In the genomic region with DNA sequence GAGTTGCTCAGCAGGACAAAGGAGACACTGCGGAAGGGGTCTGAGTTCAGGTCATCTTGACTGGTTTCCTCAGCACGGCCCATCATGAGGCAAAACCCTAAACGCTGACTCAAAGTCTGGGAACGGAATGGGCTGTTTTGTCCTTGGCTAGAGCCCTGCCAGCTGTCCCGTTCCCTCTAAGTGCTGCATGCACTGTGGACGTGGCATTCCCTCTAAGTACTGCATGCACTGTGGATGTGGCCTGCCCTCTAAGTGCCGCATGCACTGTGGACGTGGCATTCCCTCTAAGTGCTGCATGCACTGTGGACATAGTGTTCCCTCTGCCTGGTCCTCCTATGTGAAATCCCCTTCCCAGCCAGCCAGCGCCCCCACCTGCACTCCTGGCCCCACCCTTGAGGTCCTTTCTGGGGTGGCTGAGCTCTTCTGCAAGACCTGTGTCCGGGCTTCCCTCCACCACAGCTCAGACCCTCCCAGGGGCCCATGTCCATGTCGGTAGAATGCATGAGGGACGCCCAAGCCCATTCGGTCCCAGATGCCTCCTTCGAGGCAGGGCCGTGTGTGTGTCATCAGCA, we compare ENCODE assay signal across 12 cellular contexts. TPM values are rescaled to one million over a fixed set of nuclear protein-coding genes. Genes with fewer than 3 reads are reported as not detected.
DNase-seq lines count a peak whose midpoint lies in the region; ATAC-seq and TF ChIP-seq lines count a peak whose summit lies in the region.
"Had no signal": no experiment of that assay in that cellular context is flagged by ENCODE, and none has a peak within 500 bp of the region (broad histone marks: within the 10 kb centered on the region; RNA-seq: fewer than 3 reads in every experiment).

No MANE protein-coding gene starts in this region.

- intact Hi-C loops in ascending aorta (cut with DNase I) = no loop called here
- intact Hi-C loops in right cardiac atrium (cut with DNase I) = no loop called here
- intact Hi-C loops in posterior vena cava (cut with DNase I) = no loop called here

- no peaks in the 10 kb centered on the region for H3K27me3 ChIP-seq in ascending aorta
- H3K27me3 ChIP-seq in right cardiac atrium (ENCODE audit: control insufficient read depth, insufficient read depth) = no peaks in the 10 kb centered on the region
- no peaks in the 10 kb centered on the region for H3K27me3 ChIP-seq in HAP-1 (ENCODE audit: low read depth)
- H3K27me3 ChIP-seq: tibial nerve had no signal

- H3K4me1 ChIP-seq in ascending aorta (peaks cover 0 to 15% of the 10 kb centered on the region in 2 donors), right cardiac atrium (ENCODE audit: control insufficient read depth, insufficient read depth, low read length) (peaks cover 9% of the 10 kb centered on the region), HAP-1 (no peaks in the 10 kb centered on the region)

- no peak for TF ChIP-seq CTCF in ascending aorta (IDR thresholded peaks at IDR 0.05)

- ATAC-seq in right cardiac atrium = peak; percentile 50 to 65
- ATAC-seq: activated T-cell treated with anti-CD3 and anti-CD28 coated beads, Interleukin-2, amount 50 U/mL, for 4 hours had no signal

- WGBS in right cardiac atrium = 43% methylated on average over 15 of the region's 15 CpGs

- H3K36me3 ChIP-seq in ascending aorta (no peaks in the 10 kb centered on the region), HAP-1 (replicated peaks) (no peaks in the 10 kb centered on the region)
- H3K36me3 ChIP-seq: esophagus squamous epithelium had no signal

- H3K9me3 ChIP-seq in ascending aorta = no peaks in the 10 kb centered on the region
- H3K9me3 ChIP-seq in right cardiac atrium (ENCODE audit: control insufficient read depth, low read length) = no peaks in the 10 kb centered on the region
- H3K9me3 ChIP-seq in HAP-1 = no peaks in the 10 kb centered on the region
- H3K9me3 ChIP-seq: esophagus squamous epithelium, tibial nerve had no signal

- peak overlapping the region in 1 of 2 donors; percentile 55 for H3K27ac ChIP-seq in ascending aorta
- H3K27ac ChIP-seq in right cardiac atrium (ENCODE audit: low read length) = no peak overlapping the region
- H3K27ac ChIP-seq: tibial nerve had no signal

- DNase-seq in EH (ENCODE audit: low read depth) = peak; percentile 65
- no peak for DNase-seq in ascending aorta (ENCODE audit: low spot score in 2 of 2)
- DNase-seq in right cardiac atrium = peak in 2 of 3 donors; percentile 62 to 78
- peak; percentile 87 for DNase-seq in posterior vena cava (ENCODE audit: low spot score)
- no peak for DNase-seq in HAP-1 (ENCODE audit: low spot score in 2 of 2)
- no peak for DNase-seq in DMS79 treated with DMSO at 0.1 percent for 48 hours (lab: John Stamatoyannopoulos, UW)
- no peak for DNase-seq in NCI-H524 (lab: John Stamatoyannopoulos, UW)
- no peak for DNase-seq in cerebellar nuclear complex (lab: John Stamatoyannopoulos, UW)
- DNase-seq: activated T-cell treated with anti-CD3 and anti-CD28 coated beads, Interleukin-2, amount 50 U/mL, for 4 hours; CD4-positive, alpha-beta T cell; esophagus squamous epithelium had no signal

- H3K4me3 ChIP-seq in ascending aorta (peak overlapping the region; percentile 36 to 39), right cardiac atrium (ENCODE audit: low read length) (no peak overlapping the region), HAP-1 (no peak overlapping the region)

- in situ Hi-C loops in HAP-1 (cut with MboI; ENCODE audit: low sequenced_read_pairs) = no loop called here

RNA-seq across cellular contexts. Expression of gene TM2D3, which starts 36.7 kb away (rescaled TPM):
- total RNA-seq in ascending aorta = 105 TPM
- 10 to 100 TPM; 36.5 to 49.2 (median 42.3) TPM for total RNA-seq in right cardiac atrium
- polyA plus RNA-seq in right cardiac atrium = 49.7 TPM
- 10 to 100 TPM; 39.9 to 44.1 TPM for total RNA-seq in posterior vena cava

Comparison
In these comparisons a context has a peak if more than half of its experiments do, and no peak if none do; other contexts are left out.
1. DNase-seq: peak in EH (single experiment), right cardiac atrium (2 of 3) and posterior vena cava (single experiment); none in ascending aorta (0 of 2), HAP-1 (0 of 2), DMS79 treated with DMSO at 0.1 percent for 48 hours (single experiment), NCI-H524 (0 of 2) and cerebellar nuclear complex (0 of 2).
2. H3K4me3 ChIP-seq: peak in ascending aorta (2 of 2); none in right cardiac atrium (single experiment) and HAP-1 (single experiment).